ENCODE assay signal across 32 cellular contexts in the genomic region with DNA sequence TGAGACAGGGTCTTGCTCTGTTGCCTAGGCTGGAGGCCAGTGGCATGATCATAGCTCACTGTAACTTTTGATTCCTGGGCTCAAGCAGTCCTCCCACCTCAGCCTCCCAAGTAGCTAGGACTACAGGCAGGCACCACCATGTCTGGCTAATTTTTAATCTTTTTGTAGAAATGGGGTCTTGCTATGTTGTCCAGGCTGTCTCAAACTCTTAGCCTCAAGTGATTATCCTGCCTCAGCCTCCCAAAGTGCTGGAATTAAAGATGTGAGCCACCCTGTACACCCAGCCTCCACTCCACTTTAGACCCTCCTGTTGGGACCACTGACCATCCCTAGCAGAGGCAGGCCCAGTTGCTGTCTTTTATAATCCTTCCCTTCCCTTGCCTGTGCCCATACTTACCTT.
"Had no signal": no experiment of that assay in that cellular context is flagged by ENCODE, and none has a peak within 500 bp of the region (broad histone marks: within the 10 kb centered on the region; RNA-seq: fewer than 3 reads in every experiment).

No MANE protein-coding gene starts in this region.

- ATAC-seq: effector memory CD8-positive, alpha-beta T cell; heart right ventricle; left colon; left ventricle myocardium superior; lower lobe of right lung; mucosa of descending colon; natural killer cell treated with Interleukin-12 subunit alpha and Interleukin-12 subunit beta and Interleukin-15 and Interleukin-18, amount 100 ng/mL, for 72 hours; pancreas; sciatic nerve; stimulated activated naive CD8-positive, alpha-beta T cell treated with anti-CD3 and anti-CD28 coated beads, Interleukin-15, amount 100 ng/mL, for 72 hours had no signal

- H3K9me3 Mint-ChIP-seq: effector memory CD8-positive, alpha-beta T cell; immature natural killer cell; memory B cell; mesothelial cell of epicardium; naive B cell; natural killer cell treated with Interleukin-12 subunit alpha and Interleukin-12 subunit beta and Interleukin-15 and Interleukin-18, amount 100 ng/mL, for 72 hours; neural crest cell; stimulated activated naive CD8-positive, alpha-beta T cell treated with anti-CD3 and anti-CD28 coated beads, Interleukin-15, amount 100 ng/mL, for 72 hours; type B pancreatic cell had no signal

- H3K4me2 ChIP-seq: smooth muscle cell had no signal

- H3K4me3 Mint-ChIP-seq: effector memory CD8-positive, alpha-beta T cell; immature natural killer cell; memory B cell; mesothelial cell of epicardium; naive B cell; natural killer cell treated with Interleukin-12 subunit alpha and Interleukin-12 subunit beta and Interleukin-15 and Interleukin-18, amount 100 ng/mL, for 72 hours; neural crest cell; stimulated activated naive CD8-positive, alpha-beta T cell treated with anti-CD3 and anti-CD28 coated beads, Interleukin-15, amount 100 ng/mL, for 72 hours; type B pancreatic cell had no signal

- H3K27me3 Mint-ChIP-seq: memory B cell; naive B cell; progenitor cell of endocrine pancreas; stimulated activated naive CD8-positive, alpha-beta T cell treated with anti-CD3 and anti-CD28 coated beads, Interleukin-15, amount 100 ng/mL, for 72 hours; type B pancreatic cell had no signal

- H3K4me3 ChIP-seq: esophagus squamous epithelium, heart right ventricle, lower lobe of right lung, mucosa of descending colon, pancreas, smooth muscle cell, suprapubic skin had no signal

- H3K36me3 Mint-ChIP-seq: immature natural killer cell; memory B cell; mesothelial cell of epicardium; naive B cell; natural killer cell treated with Interleukin-12 subunit alpha and Interleukin-12 subunit beta and Interleukin-15 and Interleukin-18, amount 100 ng/mL, for 72 hours; type B pancreatic cell had no signal

- H3K27ac Mint-ChIP-seq: effector memory CD8-positive, alpha-beta T cell; immature natural killer cell; memory B cell; mesothelial cell of epicardium; naive B cell; natural killer cell treated with Interleukin-12 subunit alpha and Interleukin-12 subunit beta and Interleukin-15 and Interleukin-18, amount 100 ng/mL, for 72 hours; type B pancreatic cell had no signal

- H3K27me3 ChIP-seq: esophagus squamous epithelium, heart right ventricle, neutrophil, pancreas, suprapubic skin had no signal

- DNase-seq: cortex of kidney; effector memory CD8-positive, alpha-beta T cell; esophagus squamous epithelium; foreskin melanocyte; glutamatergic neuron; heart right ventricle; hippocampal formation; immature natural killer cell; islet precursor cell; kidney glomerular epithelial cell; left colon; left ventricle myocardium superior; lower lobe of right lung; mucosa of descending colon; naive B cell; pancreas; stimulated activated CD4-positive, alpha-beta T cell treated with anti-CD3 and anti-CD28 coated beads, Interleukin-12 subunit alpha, Interleukin-12 subunit beta, amount 100 ng/mL, for 4 hours; stimulated activated CD4-positive, alpha-beta T cell treated with anti-CD3 and anti-CD28 coated beads, Interleukin-1b, Interleukin-23, amount 100 ng/mL, for 48 hours; stimulated activated CD4-positive, alpha-beta T cell treated with anti-CD3 and anti-CD28 coated beads, Interleukin-4, amount 100 ng/mL, for 1 hour; stimulated activated CD8-positive, alpha-beta memory T cell treated with anti-CD3 and anti-CD28 coated beads, Interleukin-4, amount 100 ng/mL, for 48 hours; stimulated activated naive CD4-positive, alpha-beta T cell; stimulated activated naive CD8-positive, alpha-beta T cell treated with anti-CD3 and anti-CD28 coated beads, Interleukin-15, amount 100 ng/mL, for 72 hours had no signal

- H3K4me1 Mint-ChIP-seq: immature natural killer cell; stimulated activated naive CD8-positive, alpha-beta T cell treated with anti-CD3 and anti-CD28 coated beads, Interleukin-15, amount 100 ng/mL, for 72 hours had no signal

- H3K9me3 ChIP-seq: esophagus squamous epithelium, heart right ventricle, lower lobe of right lung, mucosa of descending colon, neutrophil, pancreas, suprapubic skin had no signal

- H3K27ac ChIP-seq: esophagus squamous epithelium, heart right ventricle, lower lobe of right lung, neutrophil, pancreas, suprapubic skin had no signal

- H3K36me3 ChIP-seq: esophagus squamous epithelium, heart right ventricle, lower lobe of right lung, neutrophil, pancreas, suprapubic skin had no signal
